ENCODE assay signal across 18 cellular contexts in genomic region chr5:144017119-144017518, GRCh38.
"Had no signal": no experiment of that assay in that cellular context is flagged by ENCODE, and none has a peak within 500 bp of the region (broad histone marks: within the 10 kb centered on the region; RNA-seq: fewer than 3 reads in every experiment).

No MANE protein-coding gene starts in this region.

- H3K4me3 Mint-ChIP-seq: activated naive CD8-positive, alpha-beta T cell treated with anti-CD3 and anti-CD28 coated beads, Interleukin-2, amount 10 ng/mL, durations not matched to agents 7 days and 5 days; activated T-cell treated with anti-CD3 and anti-CD28 coated beads, Interleukin-2, amount 50 U/mL, for 72 hours; memory B cell; stimulated activated naive CD8-positive, alpha-beta T cell treated with anti-CD3 and anti-CD28 coated beads, Interleukin-15, Interleukin-2, amounts not matched to agents 100 ng/mL and 50 ng/mL, for 24 hours; T-helper 2 cell treated with Interferon-gamma antibody and Interleukin-4, amounts not matched to agents 5 μg/mL and 100 μg/mL, for 36 hours had no signal

- H3K27ac ChIP-seq: esophagus squamous epithelium, foreskin keratinocyte, pancreas, testis, upper lobe of right lung had no signal

- H3K27me3 Mint-ChIP-seq: stimulated activated naive CD8-positive, alpha-beta T cell treated with anti-CD3 and anti-CD28 coated beads, Interleukin-15, Interleukin-2, amounts not matched to agents 100 ng/mL and 50 ng/mL, for 24 hours had no signal

- H3K36me3 ChIP-seq: esophagus squamous epithelium, pancreas, upper lobe of right lung had no signal

- H3K4me3 ChIP-seq: esophagus squamous epithelium, pancreas, testis, upper lobe of right lung had no signal

- H3K36me3 Mint-ChIP-seq: activated naive CD8-positive, alpha-beta T cell treated with anti-CD3 and anti-CD28 coated beads, Interleukin-2, amount 10 ng/mL, durations not matched to agents 7 days and 5 days had no signal

- H3K4me1 Mint-ChIP-seq: activated naive CD8-positive, alpha-beta T cell treated with anti-CD3 and anti-CD28 coated beads, Interleukin-2, amount 10 ng/mL, durations not matched to agents 7 days and 5 days; memory B cell had no signal

- ATAC-seq: activated T-cell treated with anti-CD3 and anti-CD28 coated beads, Interleukin-2, amount 50 U/mL, for 72 hours; foreskin keratinocyte; pancreas; upper lobe of right lung had no signal

- DNase-seq: activated CD4-positive, alpha-beta T cell treated with anti-CD3 and anti-CD28 coated beads for 1 hour; activated CD4-positive, alpha-beta T cell treated with anti-CD3 and anti-CD28 coated beads, Interleukin-2, amount 50 U/mL, for 48 hours; activated gamma-delta T cell treated with Interleukin-2 at 50 U/mL for 16 hours; activated naive CD8-positive, alpha-beta T cell treated with anti-CD3 and anti-CD28 coated beads, Interleukin-2, amount 10 ng/mL, durations not matched to agents 7 days and 5 days; activated T-cell treated with anti-CD3 and anti-CD28 coated beads, Interleukin-2, amount 50 U/mL, for 72 hours; aorta; esophagus squamous epithelium; foreskin keratinocyte; head of caudate nucleus; pancreas; stimulated activated CD4-positive, alpha-beta T cell treated with anti-CD3 and anti-CD28 coated beads, Interleukin-15, amount 100 ng/mL, for 24 hours; stimulated activated CD4-positive, alpha-beta T cell treated with anti-CD3 and anti-CD28 coated beads, Interleukin-4, amount 100 ng/mL, for 24 hours; testis; upper lobe of right lung had no signal

- H3K27me3 ChIP-seq: foreskin keratinocyte, pancreas, testis, upper lobe of right lung had no signal

- FAIRE-seq: bronchial epithelial cell, pancreas had no signal

- H3K4me1 ChIP-seq: esophagus squamous epithelium, foreskin keratinocyte, pancreas, testis, upper lobe of right lung had no signal

- H3K27ac Mint-ChIP-seq: activated naive CD8-positive, alpha-beta T cell treated with anti-CD3 and anti-CD28 coated beads, Interleukin-2, amount 10 ng/mL, durations not matched to agents 7 days and 5 days; activated T-cell treated with anti-CD3 and anti-CD28 coated beads, Interleukin-2, amount 50 U/mL, for 72 hours; memory B cell; stimulated activated naive CD8-positive, alpha-beta T cell treated with anti-CD3 and anti-CD28 coated beads, Interleukin-15, Interleukin-2, amounts not matched to agents 100 ng/mL and 50 ng/mL, for 24 hours; T-helper 2 cell treated with Interferon-gamma antibody and Interleukin-4, amounts not matched to agents 5 μg/mL and 100 μg/mL, for 36 hours had no signal
